In the genomic region with DNA sequence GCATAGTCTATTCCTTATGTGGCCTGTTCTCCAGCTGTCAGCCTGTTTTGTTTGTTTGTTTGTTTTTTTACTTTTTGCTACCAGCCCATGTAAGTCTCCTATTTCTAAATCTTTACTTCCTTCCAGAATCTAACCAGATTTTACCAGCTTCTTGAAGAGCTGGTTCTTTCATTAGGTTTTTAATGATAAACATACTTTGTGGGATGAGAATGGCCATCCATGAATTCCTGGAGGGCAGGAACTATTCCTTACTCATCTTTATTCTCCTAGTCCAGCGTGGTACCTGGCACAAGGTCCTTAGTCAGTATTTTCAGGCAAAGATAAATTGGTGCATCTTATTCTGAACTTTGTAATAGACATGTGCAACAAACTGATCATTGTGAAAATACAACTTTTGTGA, we compare ENCODE assay signal across 19 cellular contexts.
"Had no signal": no experiment of that assay in that cellular context is flagged by ENCODE, and none has a peak within 500 bp of the region (broad histone marks: within the 10 kb centered on the region; RNA-seq: fewer than 3 reads in every experiment).

No MANE protein-coding gene starts in this region.

- H3K9me3 ChIP-seq: lower lobe of right lung, neutrophil, thoracic aorta had no signal

- H3K9me3 Mint-ChIP-seq: activated T-cell treated with anti-CD3 and anti-CD28 coated beads, Interleukin-2, amount 50 U/mL, for 24 hours; naive thymus-derived CD8-positive, alpha-beta T cell had no signal

- H3K27ac ChIP-seq: lower lobe of right lung, neutrophil, thoracic aorta had no signal

- H3K4me3 ChIP-seq: lower lobe of right lung, thoracic aorta had no signal

- H3K27me3 Mint-ChIP-seq: activated CD8-positive, alpha-beta memory T cell treated with anti-CD3 and anti-CD28 coated beads, Interleukin-2, amount 10 ng/mL, durations not matched to agents 7 days and 5 days; activated T-cell treated with anti-CD3 and anti-CD28 coated beads, Interleukin-2, amount 50 U/mL, for 24 hours; naive thymus-derived CD8-positive, alpha-beta T cell had no signal

- ATAC-seq: activated CD8-positive, alpha-beta memory T cell treated with anti-CD3 and anti-CD28 coated beads, Interleukin-2, amount 10 ng/mL, durations not matched to agents 7 days and 5 days; left cardiac atrium; lower lobe of right lung; naive thymus-derived CD8-positive, alpha-beta T cell; right cardiac atrium; SK-N-SH treated with all-trans-retinoic acid at 6 μM for 48 hours had no signal

- H3K27ac Mint-ChIP-seq: activated CD8-positive, alpha-beta memory T cell treated with anti-CD3 and anti-CD28 coated beads, Interleukin-2, amount 10 ng/mL, durations not matched to agents 7 days and 5 days; activated T-cell treated with anti-CD3 and anti-CD28 coated beads, Interleukin-2, amount 50 U/mL, for 24 hours had no signal

- H3K27me3 ChIP-seq: neutrophil had no signal

- DNase-seq: activated CD4-positive, alpha-beta T cell treated with anti-CD3 and anti-CD28 coated beads, Interleukin-2, amount 50 U/mL, for 1 hour; activated CD4-positive, CD25-positive, alpha-beta regulatory T cell; activated CD8-positive, alpha-beta memory T cell treated with anti-CD3 and anti-CD28 coated beads, Interleukin-2, amount 10 ng/mL, durations not matched to agents 7 days and 5 days; activated effector memory CD4-positive, alpha-beta T cell treated with anti-CD3 and anti-CD28 coated beads, Interleukin-2, amount 50 U/mL, for 16 hours; activated T-cell treated with anti-CD3 and anti-CD28 coated beads, Interleukin-2, amount 50 U/mL, for 24 hours; cortex of kidney; effector CD8-positive, alpha-beta T cell; hypothalamus; left cardiac atrium; lower lobe of right lung; naive thymus-derived CD8-positive, alpha-beta T cell; posterior cingulate gyrus; right cardiac atrium; stimulated activated naive CD4-positive, alpha-beta T cell treated with Interleukin-2 at 50 U/mL for 16 hours; T-helper 2 cell had no signal

- H3K4me3 Mint-ChIP-seq: activated CD8-positive, alpha-beta memory T cell treated with anti-CD3 and anti-CD28 coated beads, Interleukin-2, amount 10 ng/mL, durations not matched to agents 7 days and 5 days; activated T-cell treated with anti-CD3 and anti-CD28 coated beads, Interleukin-2, amount 50 U/mL, for 24 hours; naive thymus-derived CD8-positive, alpha-beta T cell had no signal

- H3K4me1 ChIP-seq: lower lobe of right lung had no signal

- FAIRE-seq: TTC549 had no signal

- H3K4me1 Mint-ChIP-seq: activated CD8-positive, alpha-beta memory T cell treated with anti-CD3 and anti-CD28 coated beads, Interleukin-2, amount 10 ng/mL, durations not matched to agents 7 days and 5 days had no signal
